In genomic region chr6:12494161-12494560, GRCh38 we compare ENCODE assay signal across 28 cellular contexts.
"Had no signal": no experiment of that assay in that cellular context is flagged by ENCODE, and none has a peak within 500 bp of the region (broad histone marks: within the 10 kb centered on the region; RNA-seq: fewer than 3 reads in every experiment).

No MANE protein-coding gene starts in this region.

- DNase-seq: activated B cell treated with CpG ODN at 0.5 μM for 24 hours; activated CD4-positive, alpha-beta memory T cell treated with anti-CD3 and anti-CD28 coated beads, Interleukin-2, amount 10 ng/mL, durations not matched to agents 7 days and 5 days; activated CD4-positive, alpha-beta T cell treated with anti-CD3 and anti-CD28 coated beads, Interleukin-2, amount 10 ng/mL, durations not matched to agents 24 days and 14 days; activated CD8-positive, alpha-beta memory T cell treated with anti-CD3 and anti-CD28 coated beads, Interleukin-2, amount 50 U/mL, for 48 hours; activated gamma-delta T cell; activated naive CD4-positive, alpha-beta T cell; activated naive CD4-positive, alpha-beta T cell treated with anti-CD3 and anti-CD28 coated beads, Interleukin-2, amount 10 ng/mL, durations not matched to agents 7 days and 5 days; activated naive CD8-positive, alpha-beta T cell treated with anti-CD3 and anti-CD28 coated beads, Interleukin-2, amount 10 ng/mL, durations not matched to agents 7 days and 5 days; activated T-cell treated with anti-CD3 and anti-CD28 coated beads for 4 hours; activated T-cell treated with anti-CD3 and anti-CD28 coated beads, Interleukin-2, amount 50 U/mL, for 24 hours; activated T-cell treated with anti-CD3 and anti-CD28 coated beads, Interleukin-2, amount 50 U/mL, for 72 hours; brain microvascular endothelial cell; dorsolateral prefrontal cortex; effector memory CD4-positive, alpha-beta T cell; endodermal cell; foreskin fibroblast; T-helper 1 cell; T-helper 17 cell; T1000; WERI-Rb-1 had no signal

- H3K36me3 ChIP-seq: ascending aorta, brain microvascular endothelial cell, WERI-Rb-1 had no signal

- H3K9me3 ChIP-seq: ascending aorta had no signal

- FAIRE-seq: bronchial epithelial cell, frontal cortex had no signal

- H3K4me3 ChIP-seq: ascending aorta, coronary artery, dorsolateral prefrontal cortex had no signal

- H3K27ac Mint-ChIP-seq: activated B cell treated with CpG ODN at 0.5 μM for 24 hours; activated CD4-positive, alpha-beta memory T cell treated with anti-CD3 and anti-CD28 coated beads, Interleukin-2, amount 10 ng/mL, durations not matched to agents 7 days and 5 days; activated CD4-positive, alpha-beta T cell treated with anti-CD3 and anti-CD28 coated beads, Interleukin-2, amount 10 ng/mL, durations not matched to agents 24 days and 14 days; activated naive CD4-positive, alpha-beta T cell treated with anti-CD3 and anti-CD28 coated beads, Interleukin-2, amount 10 ng/mL, durations not matched to agents 7 days and 5 days; activated naive CD4-positive, alpha-beta T cell treated with anti-CD3 and anti-CD28 coated beads, Interleukin-2, amount 50 U/mL, for 72 hours; activated naive CD8-positive, alpha-beta T cell treated with anti-CD3 and anti-CD28 coated beads, Interleukin-2, amount 10 ng/mL, durations not matched to agents 7 days and 5 days; activated T-cell treated with anti-CD3 and anti-CD28 coated beads, Interleukin-2, amount 50 U/mL, for 24 hours; activated T-cell treated with anti-CD3 and anti-CD28 coated beads, Interleukin-2, amount 50 U/mL, for 72 hours; dendritic cell treated with granulocyte-macrophage colony-stimulating factor and Interleukin-4, amounts not matched to agents 40 ng/mL and 50 ng/mL, for 4 days; endodermal cell; T-helper 17 cell; T-helper 2 cell treated with Interferon-gamma antibody and Interleukin-4, amounts not matched to agents 5 μg/mL and 100 μg/mL, for 36 hours had no signal

- H3K4me1 Mint-ChIP-seq: activated B cell treated with CpG ODN at 0.5 μM for 24 hours; activated CD4-positive, alpha-beta memory T cell treated with anti-CD3 and anti-CD28 coated beads, Interleukin-2, amount 10 ng/mL, durations not matched to agents 7 days and 5 days; activated naive CD4-positive, alpha-beta T cell treated with anti-CD3 and anti-CD28 coated beads, Interleukin-2, amount 10 ng/mL, durations not matched to agents 7 days and 5 days; activated naive CD8-positive, alpha-beta T cell treated with anti-CD3 and anti-CD28 coated beads, Interleukin-2, amount 10 ng/mL, durations not matched to agents 7 days and 5 days; central memory CD8-positive, alpha-beta T cell; endodermal cell had no signal

- H3K27me3 Mint-ChIP-seq: activated naive CD4-positive, alpha-beta T cell treated with anti-CD3 and anti-CD28 coated beads, Interleukin-2, amount 10 ng/mL, durations not matched to agents 7 days and 5 days; dendritic cell treated with granulocyte-macrophage colony-stimulating factor and Interleukin-4, amounts not matched to agents 40 ng/mL and 50 ng/mL, for 4 days had no signal

- H3K9me3 Mint-ChIP-seq: activated CD4-positive, alpha-beta memory T cell treated with anti-CD3 and anti-CD28 coated beads, Interleukin-2, amount 10 ng/mL, durations not matched to agents 7 days and 5 days; activated naive CD4-positive, alpha-beta T cell treated with anti-CD3 and anti-CD28 coated beads, Interleukin-2, amount 10 ng/mL, durations not matched to agents 7 days and 5 days; activated T-cell treated with anti-CD3 and anti-CD28 coated beads, Interleukin-2, amount 50 U/mL, for 24 hours; central memory CD8-positive, alpha-beta T cell; dendritic cell treated with granulocyte-macrophage colony-stimulating factor and Interleukin-4, amounts not matched to agents 40 ng/mL and 50 ng/mL, for 4 days had no signal

- H3K27ac ChIP-seq: ascending aorta, brain microvascular endothelial cell, coronary artery, dorsolateral prefrontal cortex, WERI-Rb-1 had no signal

- H3K27me3 ChIP-seq: ascending aorta, brain microvascular endothelial cell had no signal

- H3K4me3 Mint-ChIP-seq: activated B cell treated with CpG ODN at 0.5 μM for 24 hours; activated CD4-positive, alpha-beta memory T cell treated with anti-CD3 and anti-CD28 coated beads, Interleukin-2, amount 10 ng/mL, durations not matched to agents 7 days and 5 days; activated CD4-positive, alpha-beta T cell treated with anti-CD3 and anti-CD28 coated beads, Interleukin-2, amount 10 ng/mL, durations not matched to agents 24 days and 14 days; activated naive CD4-positive, alpha-beta T cell treated with anti-CD3 and anti-CD28 coated beads, Interleukin-2, amount 10 ng/mL, durations not matched to agents 7 days and 5 days; activated naive CD8-positive, alpha-beta T cell treated with anti-CD3 and anti-CD28 coated beads, Interleukin-2, amount 10 ng/mL, durations not matched to agents 7 days and 5 days; activated T-cell treated with anti-CD3 and anti-CD28 coated beads, Interleukin-2, amount 50 U/mL, for 24 hours; activated T-cell treated with anti-CD3 and anti-CD28 coated beads, Interleukin-2, amount 50 U/mL, for 72 hours; central memory CD8-positive, alpha-beta T cell; dendritic cell treated with granulocyte-macrophage colony-stimulating factor and Interleukin-4, amounts not matched to agents 40 ng/mL and 50 ng/mL, for 4 days; endodermal cell; T-helper 17 cell; T-helper 2 cell treated with Interferon-gamma antibody and Interleukin-4, amounts not matched to agents 5 μg/mL and 100 μg/mL, for 36 hours had no signal

- H3K36me3 Mint-ChIP-seq: activated naive CD4-positive, alpha-beta T cell treated with anti-CD3 and anti-CD28 coated beads, Interleukin-2, amount 10 ng/mL, durations not matched to agents 7 days and 5 days; activated naive CD8-positive, alpha-beta T cell treated with anti-CD3 and anti-CD28 coated beads, Interleukin-2, amount 10 ng/mL, durations not matched to agents 7 days and 5 days had no signal
